In genomic region chr1:13981142-13981541, GRCh38 we compare ENCODE assay signal across 8 cellular contexts.
"Had no signal": no experiment of that assay in that cellular context is flagged by ENCODE, and none has a peak within 500 bp of the region (broad histone marks: within the 10 kb centered on the region; RNA-seq: fewer than 3 reads in every experiment).

No MANE protein-coding gene starts in this region.

- H3K4me3 ChIP-seq: GM23338 had no signal

- H3K27me3 Mint-ChIP-seq: IgD-negative memory B cell had no signal

- FAIRE-seq: H1, H54, HTR-8/SVneo had no signal

- H3K4me1 Mint-ChIP-seq: GM23338, H9, IgD-negative memory B cell had no signal

- H3K4me3 Mint-ChIP-seq: GM23338, H9, IgD-negative memory B cell had no signal

- H3K27ac Mint-ChIP-seq: GM23338, H9, IgD-negative memory B cell had no signal

- DNase-seq: H9, HCEC 1CT, KBM-7 had no signal
